ENCODE assay signal across 8 cellular contexts in the genomic region with DNA sequence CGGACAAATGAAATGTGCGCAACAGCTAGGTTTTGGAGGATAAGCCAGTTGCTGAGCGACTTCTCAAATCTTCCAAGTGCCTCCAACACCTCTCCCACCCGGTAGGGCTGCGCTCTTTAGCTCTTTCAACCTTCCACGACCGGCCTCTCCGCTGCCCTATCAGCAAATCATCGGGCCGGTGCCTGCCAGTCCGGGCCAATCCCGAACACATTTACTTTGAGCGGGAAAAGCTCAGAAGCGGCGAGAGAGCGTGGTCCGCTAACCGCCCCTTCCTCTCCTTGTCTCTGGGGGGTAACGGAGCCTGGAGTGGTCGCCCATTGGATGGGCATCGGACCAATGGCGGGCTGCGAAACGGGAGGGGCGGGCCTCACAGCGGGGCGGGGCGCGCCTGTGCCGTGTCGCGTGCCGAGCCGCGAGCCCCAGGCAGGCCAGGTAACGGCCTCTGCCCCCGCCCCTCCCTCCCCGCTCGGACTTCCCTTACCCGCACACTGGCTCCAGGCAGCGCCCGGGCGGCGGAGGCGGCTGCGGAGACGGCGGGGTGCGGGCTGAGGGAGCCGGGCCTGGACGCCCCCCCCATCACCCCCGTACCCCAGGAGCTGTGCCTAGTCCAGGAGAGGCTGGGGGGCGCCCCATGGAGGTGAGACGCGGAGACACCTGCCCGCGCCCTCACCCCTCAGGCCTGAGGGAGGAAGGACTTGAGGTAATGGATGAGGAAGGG.
DNase-seq lines count a peak whose midpoint lies in the region; ATAC-seq and TF ChIP-seq lines count a peak whose summit lies in the region.

Gene MEIOC (plus strand): TSS at position 486 of the 718 bp plus-strand sequence. CDS start 146 bp downstream, at position 632.

- H3K4me3 ChIP-seq in GM12864 (ENCODE audit: low read depth, low read length) = peak within 1 kb of the TSS; percentile 11

- ATAC-seq in stimulated activated naive CD8-positive, alpha-beta T cell treated with anti-CD3 and anti-CD28 coated beads, Interleukin-15, Interleukin-2, amounts not matched to agents 100 U/mL and 50 U/mL, for 24 hours = peak; percentile 68
- ATAC-seq in GM19397 (IDR thresholded peaks at IDR 0.05; ENCODE audit: unreplicated experiment) = no peak

- DNase-seq in GM12864 (ENCODE audit: low read depth) (no peak), NCI-H345 treated with DMSO at 0.1 percent for 48 hours (lab: John Stamatoyannopoulos, UW; ENCODE audit: unreplicated experiment) (peak; percentile 44), left kidney (ENCODE audit: low read depth, low spot score) (peak; percentile 90), C1 segment of cervical spinal cord (lab: John Stamatoyannopoulos, UW) (no peak), 8988T (no peak)
- peak; percentile 59 for DNase-seq in activated naive CD4-positive, alpha-beta T cell treated with anti-CD3 and anti-CD28 coated beads, Interleukin-2, amount 10 ng/mL, durations not matched to agents 7 days and 5 days
- DNase-seq in stimulated activated naive CD8-positive, alpha-beta T cell treated with anti-CD3 and anti-CD28 coated beads, Interleukin-15, Interleukin-2, amounts not matched to agents 100 U/mL and 50 U/mL, for 24 hours = peak; percentile 40

- TF ChIP-seq CTCF in GM12864 (IDR thresholded peaks at IDR 0.05; ENCODE audit: low read depth, low read length, missing control alignments) = no peak

- H3K36me3 Mint-ChIP-seq in activated naive CD4-positive, alpha-beta T cell treated with anti-CD3 and anti-CD28 coated beads, Interleukin-2, amount 10 ng/mL, durations not matched to agents 7 days and 5 days = peaks cover 3% of the 10 kb centered on the region

- no peak within 1 kb of the TSS for H3K27ac Mint-ChIP-seq in activated naive CD4-positive, alpha-beta T cell treated with anti-CD3 and anti-CD28 coated beads, Interleukin-2, amount 10 ng/mL, durations not matched to agents 7 days and 5 days

- H3K4me1 Mint-ChIP-seq in activated naive CD4-positive, alpha-beta T cell treated with anti-CD3 and anti-CD28 coated beads, Interleukin-2, amount 10 ng/mL, durations not matched to agents 7 days and 5 days = peaks cover 8% of the 10 kb centered on the region

- peak within 1 kb of the TSS; percentile 57 for H3K4me3 Mint-ChIP-seq in activated naive CD4-positive, alpha-beta T cell treated with anti-CD3 and anti-CD28 coated beads, Interleukin-2, amount 10 ng/mL, durations not matched to agents 7 days and 5 days

- H3K9me3 Mint-ChIP-seq in activated naive CD4-positive, alpha-beta T cell treated with anti-CD3 and anti-CD28 coated beads, Interleukin-2, amount 10 ng/mL, durations not matched to agents 7 days and 5 days = no peaks in the 10 kb centered on the region

- peaks cover 63% of the 10 kb centered on the region for H3K27me3 Mint-ChIP-seq in activated naive CD4-positive, alpha-beta T cell treated with anti-CD3 and anti-CD28 coated beads, Interleukin-2, amount 10 ng/mL, durations not matched to agents 7 days and 5 days

- CTCF ChIA-PET in activated naive CD4-positive, alpha-beta T cell treated with anti-CD3 and anti-CD28 coated beads, Interleukin-2, amount 10 ng/mL, durations not matched to agents 7 days and 5 days (lab: Charles Lee) = interaction anchor here (0.6 to 1.1 kb wide), 2 partner anchors 16 to 1305 kb away, joined by 3 to 6 read pairs; no protein-coding TSS in a partner anchor

Comparison
In these comparisons a context has a peak if more than half of its experiments do, and no peak if none do; other contexts are left out.
1. DNase-seq: peak in NCI-H345 treated with DMSO at 0.1 percent for 48 hours (single experiment), activated naive CD4-positive, alpha-beta T cell treated with anti-CD3 and anti-CD28 coated beads, Interleukin-2, amount 10 ng/mL, durations not matched to agents 7 days and 5 days (single experiment), left kidney (single experiment) and stimulated activated naive CD8-positive, alpha-beta T cell treated with anti-CD3 and anti-CD28 coated beads, Interleukin-15, Interleukin-2, amounts not matched to agents 100 U/mL and 50 U/mL, for 24 hours (single experiment); none in GM12864 (single experiment), C1 segment of cervical spinal cord (0 of 14) and 8988T (single experiment).